Comparison of ENCODE assay signal across 12 cellular contexts in the genomic region with DNA sequence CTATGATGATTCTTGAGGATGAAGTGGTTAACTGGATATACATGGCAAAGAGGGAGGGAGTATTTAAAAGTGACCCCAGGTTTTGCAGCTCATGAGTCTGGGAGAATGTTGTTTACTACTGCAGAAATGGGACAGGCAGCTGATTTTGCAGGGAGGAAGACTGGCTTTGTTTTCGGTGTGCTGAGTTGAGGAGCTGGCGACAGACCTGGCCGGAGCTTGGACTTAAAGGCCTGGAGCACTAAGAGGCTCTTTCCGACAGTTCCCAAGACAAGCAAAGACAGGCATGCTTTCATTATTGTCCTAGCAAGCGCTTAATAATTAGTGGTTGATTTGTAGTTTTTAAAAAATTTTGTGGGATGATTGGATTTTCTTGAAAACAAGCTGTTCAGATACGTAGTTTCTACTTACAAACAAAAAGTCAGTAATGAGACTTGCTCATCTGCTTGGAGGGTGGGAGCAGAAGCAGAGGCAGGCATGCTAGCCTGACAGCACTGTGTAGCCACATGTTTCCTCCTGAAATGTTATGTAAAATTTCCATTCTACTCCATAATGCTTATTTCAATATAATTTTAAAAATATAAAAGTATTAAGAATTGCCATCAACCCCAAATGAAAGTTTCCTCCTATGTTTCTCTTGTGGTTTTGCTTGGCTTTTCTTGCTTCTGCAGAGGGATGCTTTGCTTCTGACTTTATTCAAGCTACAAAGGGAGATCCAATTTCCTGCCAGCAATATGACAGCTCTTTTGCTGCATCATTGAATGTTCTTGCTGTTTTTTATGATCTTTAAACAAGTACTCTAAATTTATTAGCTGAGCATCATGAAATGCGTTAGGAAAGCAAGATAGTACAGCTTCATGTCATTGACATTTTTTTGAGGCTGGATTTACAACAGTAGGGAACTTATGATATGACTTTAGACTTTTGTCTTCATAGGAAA.
A peak's percentile ranks its signal among the peaks of the same experiment; 100 is the strongest.
DNase-seq lines count a peak whose midpoint lies in the region; ATAC-seq and TF ChIP-seq lines count a peak whose summit lies in the region.
"Had no signal": no experiment of that assay in that cellular context is flagged by ENCODE, and none has a peak within 500 bp of the region (broad histone marks: within the 10 kb centered on the region; RNA-seq: fewer than 3 reads in every experiment).

No MANE protein-coding gene starts in this region.

- peaks cover 6% of the 10 kb centered on the region for H3K36me3 Mint-ChIP-seq in Caco-2 (ENCODE audit: insufficient read depth, unreplicated experiment)
- H3K36me3 Mint-ChIP-seq: natural killer cell had no signal

- TF ChIP-seq CTCF in Caco-2 (IDR thresholded peaks at IDR 0.05; ENCODE audit: insufficient read depth in 1 of 2, low read depth in 1 of 2, low read length in 1 of 2, severe bottlenecking in 1 of 2, unreplicated experiment in 1 of 2) (no peak), ascending aorta (IDR thresholded peaks at IDR 0.05) (no peak)

- no TSS peak for BruUV-seq in Caco-2 (replicated peaks; lab: Mats Ljungman, UMichigan)

- no peaks in the 10 kb centered on the region for H3K9me3 Mint-ChIP-seq in Caco-2 (ENCODE audit: unreplicated experiment)
- H3K9me3 Mint-ChIP-seq: central memory CD8-positive, alpha-beta T cell; natural killer cell had no signal

- H3K9me3 ChIP-seq in Caco-2 = no peaks in the 10 kb centered on the region
- H3K9me3 ChIP-seq in ascending aorta = no peaks in the 10 kb centered on the region

- H3K27ac ChIP-seq in ascending aorta = no peak overlapping the region

- intact Hi-C loops in Caco-2 (cut with micrococcal nuclease; ENCODE audit: unreplicated experiment) (no loop called here), ascending aorta (cut with DNase I) (no loop called here)

- no peaks in the 10 kb centered on the region for H3K36me3 ChIP-seq in Caco-2 (ENCODE audit: control insufficient read depth, insufficient read depth, low read length)
- H3K36me3 ChIP-seq in ascending aorta = no peaks in the 10 kb centered on the region

- ATAC-seq in HG02759 (IDR thresholded peaks at IDR 0.05; ENCODE audit: unreplicated experiment) (no peak), GM18502 (IDR thresholded peaks at IDR 0.05; ENCODE audit: poor library complexity, unreplicated experiment) (no peak)
- ATAC-seq: natural killer cell had no signal

- no peak overlapping the region for H3K4me3 Mint-ChIP-seq in Caco-2 (ENCODE audit: unreplicated experiment)
- H3K4me3 Mint-ChIP-seq: central memory CD8-positive, alpha-beta T cell; natural killer cell had no signal

- DNase-seq in DMS153 (lab: John Stamatoyannopoulos, UW) = peak; percentile 56
- DNase-seq in LHCN-M2 (ENCODE audit: low read depth) = peak; percentile 43
- DNase-seq in dedifferentiated amniotic fluid mesenchymal stem cell (ENCODE audit: extremely low spot score) = peak; percentile 50
- peak; percentile 45 for DNase-seq in myocyte (ENCODE audit: low read depth)
- no peak for DNase-seq in Caco-2
- no peak for DNase-seq in ascending aorta (ENCODE audit: low spot score in 2 of 2)
- DNase-seq: COR-L47, MV-4-11, natural killer cell had no signal

- H3K4me3 ChIP-seq in Caco-2 (ENCODE audit: low read depth, low read length) (no peak overlapping the region), ascending aorta (no peak overlapping the region)

- H3K27me3 ChIP-seq in Caco-2 (replicated peaks; ENCODE audit: control insufficient read depth, insufficient read depth, low read length) (no peaks in the 10 kb centered on the region), ascending aorta (no peaks in the 10 kb centered on the region)

- H3K4me1 Mint-ChIP-seq in Caco-2 (ENCODE audit: low read depth, unreplicated experiment) = peaks cover 26% of the 10 kb centered on the region

- POLR2A ChIA-PET in Caco-2 (lab: Charles Lee) = interaction anchor here (0.6 to 1.1 kb wide), 2 partner anchors 21 to 83 kb away, joined by 5 read pairs; no protein-coding TSS in a partner anchor

- H3K4me1 ChIP-seq in Caco-2 (peaks cover 15% of the 10 kb centered on the region), ascending aorta (no peaks in the 10 kb centered on the region)

- H3K27ac Mint-ChIP-seq in Caco-2 (ENCODE audit: unreplicated experiment) = no peak overlapping the region
- H3K27ac Mint-ChIP-seq: natural killer cell had no signal

- CTCF ChIA-PET in Caco-2 (lab: Charles Lee) = no interaction called here

- no peaks in the 10 kb centered on the region for H3K27me3 Mint-ChIP-seq in Caco-2 (ENCODE audit: insufficient read depth, unreplicated experiment)
- H3K27me3 Mint-ChIP-seq: central memory CD8-positive, alpha-beta T cell had no signal

Comparison
In these comparisons a context has a peak if more than half of its experiments do, and no peak if none do; other contexts are left out.
1. DNase-seq: peak in DMS153 (single experiment), LHCN-M2 (single experiment), dedifferentiated amniotic fluid mesenchymal stem cell (single experiment) and myocyte (single experiment); none in Caco-2 (0 of 2) and ascending aorta (0 of 2).